ENCODE assay signal across 23 cellular contexts in genomic region chr1:36583980-36584805, GRCh38.
"Had no signal": no experiment of that assay in that cellular context is flagged by ENCODE, and none has a peak within 500 bp of the region (broad histone marks: within the 10 kb centered on the region; RNA-seq: fewer than 3 reads in every experiment).

No MANE protein-coding gene starts in this region.

- H3K36me3 Mint-ChIP-seq: activated naive CD4-positive, alpha-beta T cell treated with anti-CD3 and anti-CD28 coated beads, Interleukin-2, amount 50 U/mL, for 72 hours; natural killer cell treated with Interleukin-12 subunit alpha and Interleukin-12 subunit beta and Interleukin-15 and Interleukin-18, amount 100 ng/mL, for 72 hours; WTC11 had no signal

- DNase-seq: activated CD4-positive, alpha-beta T cell treated with anti-CD3 and anti-CD28 coated beads, Interleukin-2, amount 50 U/mL, for 1 hour; activated CD8-positive, alpha-beta T cell treated with anti-CD3 and anti-CD28 coated beads for 36 hours; activated naive CD4-positive, alpha-beta T cell; activated T-cell treated with anti-CD3 and anti-CD28 coated beads, Interleukin-2, amount 50 U/mL, for 48 hours; cerebellar nuclear complex; colonic mucosa; dorsolateral prefrontal cortex; effector memory CD4-positive, alpha-beta T cell; islet precursor cell; left ventricle myocardium inferior; mucosa of descending colon; occipital lobe; psoas muscle; stimulated activated naive CD4-positive, alpha-beta T cell treated with Interleukin-2 at 50 U/mL for 16 hours; T-helper 17 cell had no signal

- H2AFZ ChIP-seq: hepatocyte, parathyroid adenoma had no signal

- H3K9ac ChIP-seq: parathyroid adenoma had no signal

- H3K4me1 ChIP-seq: colonic mucosa, left ventricle myocardium inferior, parathyroid adenoma, psoas muscle, right atrium auricular region, tibial nerve had no signal

- ATAC-seq: activated CD8-positive, alpha-beta T cell treated with anti-CD3 and anti-CD28 coated beads for 36 hours; activated naive CD4-positive, alpha-beta T cell treated with anti-CD3 and anti-CD28 coated beads, Interleukin-2, amount 50 U/mL, for 72 hours; mucosa of descending colon; natural killer cell treated with Interleukin-12 subunit alpha and Interleukin-12 subunit beta and Interleukin-15 and Interleukin-18, amount 100 ng/mL, for 72 hours; psoas muscle; T-helper 17 cell; WTC11 had no signal

- H3K27me3 ChIP-seq: colonic mucosa had no signal

- H3K27ac ChIP-seq: colonic mucosa, dorsolateral prefrontal cortex, hepatocyte, left ventricle myocardium inferior, parathyroid adenoma, psoas muscle, right atrium auricular region, tibial nerve had no signal

- H3K79me2 ChIP-seq: hepatocyte, parathyroid adenoma had no signal

- H3K9me3 Mint-ChIP-seq: activated CD8-positive, alpha-beta T cell treated with anti-CD3 and anti-CD28 coated beads for 36 hours; activated naive CD4-positive, alpha-beta T cell treated with anti-CD3 and anti-CD28 coated beads, Interleukin-2, amount 50 U/mL, for 72 hours; natural killer cell treated with Interleukin-12 subunit alpha and Interleukin-12 subunit beta and Interleukin-15 and Interleukin-18, amount 100 ng/mL, for 72 hours; WTC11 had no signal

- FAIRE-seq: frontal cortex had no signal

- H3K4me3 Mint-ChIP-seq: activated CD8-positive, alpha-beta T cell treated with anti-CD3 and anti-CD28 coated beads for 36 hours; natural killer cell treated with Interleukin-12 subunit alpha and Interleukin-12 subunit beta and Interleukin-15 and Interleukin-18, amount 100 ng/mL, for 72 hours; T-helper 17 cell; WTC11 had no signal

- H3K9me3 ChIP-seq: colonic mucosa, left ventricle myocardium inferior, mucosa of descending colon, psoas muscle, right atrium auricular region, tibial nerve had no signal

- H3K4me2 ChIP-seq: hepatocyte had no signal

- H3K27ac Mint-ChIP-seq: activated CD8-positive, alpha-beta T cell treated with anti-CD3 and anti-CD28 coated beads for 36 hours; natural killer cell treated with Interleukin-12 subunit alpha and Interleukin-12 subunit beta and Interleukin-15 and Interleukin-18, amount 100 ng/mL, for 72 hours; T-helper 17 cell had no signal

- H3K36me3 ChIP-seq: colonic mucosa, left ventricle myocardium inferior, right atrium auricular region, tibial nerve had no signal

- H3K4me3 ChIP-seq: colonic mucosa, hepatocyte, left ventricle myocardium inferior, mucosa of descending colon, psoas muscle, right atrium auricular region, tibial nerve had no signal
